Comparison of ENCODE assay signal across 10 cellular contexts in genomic region chr4:9898596-9899345, GRCh38.
DNase-seq lines count a peak whose midpoint lies in the region; ATAC-seq and TF ChIP-seq lines count a peak whose summit lies in the region.
"Had no signal": no experiment of that assay in that cellular context is flagged by ENCODE, and none has a peak within 500 bp of the region (broad histone marks: within the 10 kb centered on the region; RNA-seq: fewer than 3 reads in every experiment).

No MANE protein-coding gene starts in this region.

- TF ChIP-seq CTCF in thyroid gland (IDR thresholded peaks at IDR 0.05), result peak in 1 of 6 experiments; percentile 14

- WGBS in thyroid gland, 2 donors, result 52 to 53% methylated on average over 10 of the region's 10 CpGs

- H3K4me3 ChIP-seq in thyroid gland (replicated peaks in 1 of 3), result no peak overlapping the region

- no peaks in the 10 kb centered on the region for H3K36me3 ChIP-seq in thyroid gland

- CTCF ChIA-PET in activated CD8-positive, alpha-beta memory T cell treated with anti-CD3 and anti-CD28 coated beads, Interleukin-2, amount 10 ng/mL, durations not matched to agents 7 days and 5 days (lab: Charles Lee), result interaction anchor here (0.8 to 2.4 kb wide), 3 partner anchors 32 to 134 kb away, joined by 3 to 20 read pairs (median 4); no protein-coding TSS in a partner anchor

- no peaks in the 10 kb centered on the region for H3K36me3 Mint-ChIP-seq in activated CD8-positive, alpha-beta memory T cell treated with anti-CD3 and anti-CD28 coated beads, Interleukin-2, amount 10 ng/mL, durations not matched to agents 7 days and 5 days
- no peaks in the 10 kb centered on the region for H3K36me3 Mint-ChIP-seq in effector memory CD8-positive, alpha-beta T cell (ENCODE audit: insufficient read depth)
- H3K36me3 Mint-ChIP-seq: CD4-positive, CD25-positive, alpha-beta regulatory T cell had no signal

- peak; percentile 47 for ATAC-seq in activated CD8-positive, alpha-beta memory T cell treated with anti-CD3 and anti-CD28 coated beads, Interleukin-2, amount 10 ng/mL, durations not matched to agents 7 days and 5 days
- no peak for ATAC-seq in HG03139 (IDR thresholded peaks at IDR 0.05; ENCODE audit: unreplicated experiment)
- ATAC-seq in effector memory CD8-positive, alpha-beta T cell (replicated peaks), result no peak

- H3K27ac ChIP-seq in thyroid gland, result no peak overlapping the region

- no peaks in the 10 kb centered on the region for H3K9me3 Mint-ChIP-seq in activated CD8-positive, alpha-beta memory T cell treated with anti-CD3 and anti-CD28 coated beads, Interleukin-2, amount 10 ng/mL, durations not matched to agents 7 days and 5 days (ENCODE audit: low read depth)
- no peaks in the 10 kb centered on the region for H3K9me3 Mint-ChIP-seq in effector memory CD8-positive, alpha-beta T cell
- H3K9me3 Mint-ChIP-seq: CD4-positive, CD25-positive, alpha-beta regulatory T cell had no signal

- H3K9me3 ChIP-seq in thyroid gland, result no peaks in the 10 kb centered on the region

- no peak overlapping the region for H3K4me3 Mint-ChIP-seq in activated CD8-positive, alpha-beta memory T cell treated with anti-CD3 and anti-CD28 coated beads, Interleukin-2, amount 10 ng/mL, durations not matched to agents 7 days and 5 days
- no peak overlapping the region for H3K4me3 Mint-ChIP-seq in effector memory CD8-positive, alpha-beta T cell
- H3K4me3 Mint-ChIP-seq: CD4-positive, CD25-positive, alpha-beta regulatory T cell had no signal

- peaks cover 38% of the 10 kb centered on the region for H3K27me3 Mint-ChIP-seq in activated CD8-positive, alpha-beta memory T cell treated with anti-CD3 and anti-CD28 coated beads, Interleukin-2, amount 10 ng/mL, durations not matched to agents 7 days and 5 days
- peaks cover 24 to 33% of the 10 kb centered on the region in 2 donors for H3K27me3 Mint-ChIP-seq in effector memory CD8-positive, alpha-beta T cell
- H3K27me3 Mint-ChIP-seq: CD4-positive, CD25-positive, alpha-beta regulatory T cell had no signal

- DNase-seq in activated CD8-positive, alpha-beta memory T cell treated with anti-CD3 and anti-CD28 coated beads, Interleukin-2, amount 10 ng/mL, durations not matched to agents 7 days and 5 days, result peak; percentile 44
- no peak for DNase-seq in activated CD8-positive, alpha-beta memory T cell treated with anti-CD3 and anti-CD28 coated beads for 24 hours
- peak; percentile 42 for DNase-seq in UCSD-AML1 (lab: John Stamatoyannopoulos, UW; ENCODE audit: unreplicated experiment)
- DNase-seq in hepatic stellate cell (ENCODE audit: low spot score), result peak; percentile 16
- DNase-seq in thyroid gland, result peak; percentile 12 to 35
- no peak for DNase-seq in effector memory CD8-positive, alpha-beta T cell
- no peak for DNase-seq in DMS79 treated with DMSO at 0.1 percent for 48 hours (lab: John Stamatoyannopoulos, UW)
- DNase-seq: retina had no signal

- no peaks in the 10 kb centered on the region for H3K4me1 ChIP-seq in thyroid gland

- no peaks in the 10 kb centered on the region for H3K27me3 ChIP-seq in thyroid gland

- intact Hi-C loops in thyroid gland (cut with DNase I), result no loop called here

- no peak for TF ChIP-seq POLR2A in thyroid gland (IDR thresholded peaks at IDR 0.05)

- H3K4me1 Mint-ChIP-seq in activated CD8-positive, alpha-beta memory T cell treated with anti-CD3 and anti-CD28 coated beads, Interleukin-2, amount 10 ng/mL, durations not matched to agents 7 days and 5 days, result no peaks in the 10 kb centered on the region
- no peaks in the 10 kb centered on the region for H3K4me1 Mint-ChIP-seq in effector memory CD8-positive, alpha-beta T cell (ENCODE audit: low read depth in 2 of 2)
- H3K4me1 Mint-ChIP-seq: CD4-positive, CD25-positive, alpha-beta regulatory T cell had no signal

- H3K27ac Mint-ChIP-seq in activated CD8-positive, alpha-beta memory T cell treated with anti-CD3 and anti-CD28 coated beads, Interleukin-2, amount 10 ng/mL, durations not matched to agents 7 days and 5 days, result no peak overlapping the region
- H3K27ac Mint-ChIP-seq in effector memory CD8-positive, alpha-beta T cell, result no peak overlapping the region
- H3K27ac Mint-ChIP-seq: CD4-positive, CD25-positive, alpha-beta regulatory T cell had no signal

Comparison
In these comparisons a context has a peak if more than half of its experiments do, and no peak if none do; other contexts are left out.
1. DNase-seq: peak in activated CD8-positive, alpha-beta memory T cell treated with anti-CD3 and anti-CD28 coated beads, Interleukin-2, amount 10 ng/mL, durations not matched to agents 7 days and 5 days (single experiment), UCSD-AML1 (single experiment), hepatic stellate cell (single experiment) and thyroid gland (2 of 2); none in activated CD8-positive, alpha-beta memory T cell treated with anti-CD3 and anti-CD28 coated beads for 24 hours (single experiment), effector memory CD8-positive, alpha-beta T cell (0 of 3) and DMS79 treated with DMSO at 0.1 percent for 48 hours (single experiment).